In the genomic region with DNA sequence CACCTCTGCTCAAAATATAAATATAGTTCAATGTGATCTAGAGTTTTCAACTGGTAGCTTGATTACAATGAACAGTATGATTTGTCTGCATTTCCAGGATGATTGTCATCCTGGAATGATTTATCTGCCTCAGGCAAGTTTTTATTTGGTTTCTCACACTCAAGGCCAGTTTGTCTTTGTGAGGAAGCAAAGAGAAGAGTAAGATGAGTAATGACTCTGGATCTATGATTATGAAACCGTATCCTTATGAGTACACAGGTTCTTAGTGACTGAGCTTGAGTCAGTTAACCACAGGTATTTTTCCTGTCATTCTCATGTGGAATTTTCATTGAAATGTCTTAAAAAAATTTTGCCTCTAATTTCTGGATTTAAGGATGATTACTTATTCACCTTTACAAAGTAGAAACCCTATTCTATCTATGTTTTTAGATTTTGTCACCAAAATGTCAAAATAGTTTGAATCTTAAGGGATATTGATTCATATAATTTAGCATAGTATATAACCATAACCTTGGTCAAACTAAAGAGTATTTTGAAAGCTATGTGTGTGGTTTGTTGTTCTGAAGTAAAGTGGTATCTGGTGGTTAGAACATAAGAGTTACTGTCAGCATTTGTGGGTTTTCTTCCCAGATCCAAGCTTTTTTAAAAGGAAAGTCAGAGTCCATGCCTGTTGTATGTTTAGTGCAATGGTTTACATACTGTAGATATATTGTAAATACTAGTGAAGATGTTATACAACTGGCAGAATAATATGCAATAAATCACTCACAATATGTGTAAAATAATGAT, we compare ENCODE assay signal across 9 cellular contexts.
DNase-seq lines count a peak whose midpoint lies in the region; ATAC-seq and TF ChIP-seq lines count a peak whose summit lies in the region.
"Had no signal": no experiment of that assay in that cellular context is flagged by ENCODE, and none has a peak within 500 bp of the region (broad histone marks: within the 10 kb centered on the region; RNA-seq: fewer than 3 reads in every experiment).

No MANE protein-coding gene starts in this region.

- TF ChIP-seq CTCF in RWPE2 (IDR thresholded peaks at IDR 0.05; ENCODE audit: poor library complexity, severe bottlenecking) = no peak
- no peak for TF ChIP-seq CTCF in GM20000 (IDR thresholded peaks at IDR 0.05; ENCODE audit: extremely low read depth, missing control alignments)

- H3K27ac ChIP-seq in RWPE2 (ENCODE audit: poor library complexity, severe bottlenecking) = peak overlapping the region; percentile 100

- DNase-seq in NCI-H146 (lab: John Stamatoyannopoulos, UW) (peak; percentile 36), NCI-H146 treated with DMSO at 0.1 percent for 48 hours (lab: John Stamatoyannopoulos, UW; ENCODE audit: unreplicated experiment) (no peak), RWPE2 (ENCODE audit: low spot score) (no peak), fibroblast of peridontal ligament (ENCODE audit: extremely low read depth) (peak; percentile 99), smooth muscle cell of the brain vasculature (ENCODE audit: low read depth, low spot score) (peak; percentile 58), GM20000 (ENCODE audit: low spot score) (no peak), cerebellum (ENCODE audit: low spot score) (no peak), superior temporal gyrus (ENCODE audit: extremely low spot score) (no peak)
- DNase-seq: NCI-H2081 had no signal

- no peak overlapping the region for H3K4me3 ChIP-seq in RWPE2 (ENCODE audit: severe bottlenecking)

- peaks cover 50% of the 10 kb centered on the region for H3K4me1 ChIP-seq in RWPE2 (ENCODE audit: insufficient read depth, poor library complexity, severe bottlenecking)

- peak; percentile 88 for ATAC-seq in RWPE2 (ENCODE audit: low read depth)

- H3K36me3 ChIP-seq in RWPE2 (ENCODE audit: low read depth) = no peaks in the 10 kb centered on the region

- H3K27me3 ChIP-seq in RWPE2 (ENCODE audit: insufficient read depth, poor library complexity, severe bottlenecking) = no peaks in the 10 kb centered on the region

- H3K9me3 ChIP-seq in RWPE2 (ENCODE audit: severe bottlenecking) = no peaks in the 10 kb centered on the region

Comparison
In these comparisons a context has a peak if more than half of its experiments do, and no peak if none do; other contexts are left out.
1. DNase-seq: peak in NCI-H146 (single experiment), fibroblast of peridontal ligament (single experiment) and smooth muscle cell of the brain vasculature (single experiment); none in NCI-H146 treated with DMSO at 0.1 percent for 48 hours (single experiment), RWPE2 (single experiment), GM20000 (single experiment), cerebellum (single experiment) and superior temporal gyrus (single experiment).